13 cellular contexts compared by ENCODE assay signal in genomic region chr15:70257573-70258220, GRCh38.
A peak's percentile ranks its signal among the peaks of the same experiment; 100 is the strongest.
DNase-seq lines count a peak whose midpoint lies in the region; ATAC-seq, FAIRE-seq and TF ChIP-seq lines count a peak whose summit lies in the region.
"Had no signal": no experiment of that assay in that cellular context is flagged by ENCODE, and none has a peak within 500 bp of the region (broad histone marks: within the 10 kb centered on the region; RNA-seq: fewer than 3 reads in every experiment).

No MANE protein-coding gene starts in this region.

- no peak overlapping the region for H3K4me2 ChIP-seq in HepG2 (ENCODE audit: low read depth, low read length)

- no peak overlapping the region for H3K9ac ChIP-seq in HepG2 (ENCODE audit: insufficient read depth, low read depth, low read length)

- no peak for TF ChIP-seq RAD21 in HepG2 (CRISPR knock-in tag; IDR thresholded peaks at IDR 0.05)

- TF ChIP-seq EP300 in HepG2 (IDR thresholded peaks at IDR 0.05; ENCODE audit: low read depth in 2 of 2, low read length in 2 of 2): no peak
- TF ChIP-seq EP300 in HepG2 (CRISPR knock-in tag; IDR thresholded peaks at IDR 0.05; ENCODE audit: borderline replicate concordance): no peak

- 22% methylated on average over 1 of the region's 8 CpGs for WGBS in right lobe of liver (ENCODE audit: insufficient coverage, low coverage, low lambda C conversion rate, missing lambda C conversion rate)
- 45% methylated on average over 3 of the region's 8 CpGs for WGBS in HepG2 (ENCODE audit: low lambda C conversion rate)

- H3K4me3 ChIP-seq in right lobe of liver (no peak overlapping the region), HepG2 (replicated peaks in 1 of 3; ENCODE audit: insufficient read depth in 1 of 3, low read depth in 2 of 3, low read length in 3 of 3) (no peak overlapping the region), upper lobe of right lung (no peak overlapping the region)
- H3K4me3 ChIP-seq: SJCRH30 had no signal

- peak overlapping the region; percentile 74 to 80 for H3K4me3 Mint-ChIP-seq in effector memory CD8-positive, alpha-beta T cell
- H3K4me3 Mint-ChIP-seq: WTC11 had no signal

- H3K27me3 Mint-ChIP-seq in effector memory CD8-positive, alpha-beta T cell: no peaks in the 10 kb centered on the region

- H3K27me3 ChIP-seq in right lobe of liver (no peaks in the 10 kb centered on the region), HepG2 (ENCODE audit: control insufficient read depth in 1 of 2, insufficient read depth in 2 of 2, low read length in 2 of 2) (peaks cover 0 to 4% of the 10 kb centered on the region in 2 experiments; a peak in 3 of 5 replicates), upper lobe of right lung (no peaks in the 10 kb centered on the region)
- H3K27me3 ChIP-seq: SJCRH30 had no signal

- no peaks in the 10 kb centered on the region for H3K4me1 ChIP-seq in right lobe of liver
- H3K4me1 ChIP-seq in HepG2 (ENCODE audit: insufficient read depth, low read length): no peaks in the 10 kb centered on the region
- peaks cover 26% of the 10 kb centered on the region for H3K4me1 ChIP-seq in upper lobe of right lung

- CTCF ChIA-PET in HepG2 (lab: Yijun Ruan, JAX; ENCODE audit: low intra/inter-chr PET ratio, low total read pairs): no interaction called here

- DNase-seq in right lobe of liver: peak in 1 of 3 donors; percentile 49
- DNase-seq in HepG2 (ENCODE audit: low spot score): no peak
- DNase-seq in NOMO-1 treated with dmso at 0.1 percent for 144 hours (lab: John Stamatoyannopoulos, UW; ENCODE audit: unreplicated experiment): peak; percentile 12
- no peak for DNase-seq in effector memory CD8-positive, alpha-beta T cell
- DNase-seq in upper lobe of right lung: no peak
- DNase-seq in T-helper 1 cell: no peak
- no peak for DNase-seq in NCI-H1105 (lab: John Stamatoyannopoulos, UW)
- DNase-seq in NCI-H2029 treated with DMSO at 0.1 percent for 48 hours (lab: John Stamatoyannopoulos, UW): no peak
- DNase-seq: kidney glomerular epithelial cell, NCI-H187, NCI-H774 had no signal

- BruUV-seq in HepG2 (replicated peaks; lab: Mats Ljungman, UMichigan): no TSS peak

- H3K4me1 Mint-ChIP-seq in effector memory CD8-positive, alpha-beta T cell (ENCODE audit: low read depth in 2 of 2): peaks cover 32 to 38% of the 10 kb centered on the region in 2 donors

- peak; percentile 26 to 51 (median 38) for ATAC-seq in right lobe of liver
- no peak for ATAC-seq in HepG2
- ATAC-seq in effector memory CD8-positive, alpha-beta T cell (replicated peaks): peak; percentile 28
- peak; percentile 72 for ATAC-seq in upper lobe of right lung
- ATAC-seq: WTC11 had no signal

- intact Hi-C loops in right lobe of liver (cut with DNase I) (no loop called here), HepG2 (cut with micrococcal nuclease; ENCODE audit: unreplicated experiment) (no loop called here), upper lobe of right lung (cut with DNase I) (no loop called here)

- no peaks in the 10 kb centered on the region for H3K9me3 Mint-ChIP-seq in effector memory CD8-positive, alpha-beta T cell
- H3K9me3 Mint-ChIP-seq: WTC11 had no signal

- POLR2A ChIA-PET in HepG2 (lab: Yijun Ruan, JAX): no interaction called here

- in situ Hi-C loops in HepG2 (cut with HindIII; ENCODE audit: extremely low pct_ligation_motif_present, low pct_unique_long_range_greater_than_20kb): no loop called here

- H3K36me3 ChIP-seq in right lobe of liver: no peaks in the 10 kb centered on the region
- no peaks in the 10 kb centered on the region for H3K36me3 ChIP-seq in HepG2 (replicated peaks in 1 of 2; ENCODE audit: control insufficient read depth in 1 of 2, insufficient read depth in 2 of 2, low read length in 2 of 2)
- no peaks in the 10 kb centered on the region for H3K36me3 ChIP-seq in upper lobe of right lung
- H3K36me3 ChIP-seq: SJCRH30 had no signal

- FAIRE-seq in HepG2 (lab: Jason Lieb, UNC): no peak

- H3K36me3 Mint-ChIP-seq in effector memory CD8-positive, alpha-beta T cell (ENCODE audit: insufficient read depth): peaks cover 3% of the 10 kb centered on the region
- H3K36me3 Mint-ChIP-seq: WTC11 had no signal

- H3K27ac ChIP-seq in right lobe of liver (no peak overlapping the region), HepG2 (ENCODE audit: extremely low read length, insufficient read depth, low read length) (no peak overlapping the region), upper lobe of right lung (no peak overlapping the region)
- H3K27ac ChIP-seq: SJCRH30 had no signal

- H3K79me2 ChIP-seq in HepG2 (ENCODE audit: insufficient read depth, low read length): no peaks in the 10 kb centered on the region

- H3K9me3 ChIP-seq in right lobe of liver (no peaks in the 10 kb centered on the region), HepG2 (ENCODE audit: low read length) (no peaks in the 10 kb centered on the region), upper lobe of right lung (no peaks in the 10 kb centered on the region)
- H3K9me3 ChIP-seq: SJCRH30 had no signal

- peak overlapping the region in 1 of 2 donors; percentile 80 for H3K27ac Mint-ChIP-seq in effector memory CD8-positive, alpha-beta T cell
- H3K27ac Mint-ChIP-seq: WTC11 had no signal

- TF ChIP-seq CTCF in right lobe of liver (IDR thresholded peaks at IDR 0.05) (no peak), HepG2 (CRISPR knock-in tag; IDR thresholded peaks at IDR 0.05) (no peak), upper lobe of right lung (IDR thresholded peaks at IDR 0.05) (no peak)

- H2AFZ ChIP-seq in HepG2 (ENCODE audit: low read length): no peak overlapping the region

- TF ChIP-seq POLR2A in right lobe of liver (IDR thresholded peaks at IDR 0.05): no peak
- no peak for TF ChIP-seq POLR2A in HepG2 (IDR thresholded peaks at IDR 0.05; ENCODE audit: insufficient read depth in 1 of 2, low read depth in 2 of 2, low read length in 2 of 2)

- 0 out of 2 replicates have a peak, but pooled peaks cover 6% of the 10 kb centered on the region for H4K20me1 ChIP-seq in HepG2 (ENCODE audit: insufficient read depth, low read length)

TF ChIP-seq in HepG2, 621 proteins besides CTCF, POLR2A, EP300 and RAD21:
- TF ChIP-seq ZEB1 (IDR thresholded peaks at IDR 0.05; ENCODE audit: insufficient replicate concordance, low read depth) (no peak), ZNF20 (CRISPR knock-in tag; IDR thresholded peaks at IDR 0.05) (no peak)
